ENCODE assay signal across 1 cellular context in genomic region chr19:1566392-1567115, GRCh38.
TF ChIP-seq lines count a peak whose summit lies in the region.

No MANE protein-coding gene starts in this region.

TF ChIP-seq in IMR-90, 13 proteins besides CTCF, POLR2A, EP300 and RAD21:
- TF ChIP-seq CHD1 (IDR thresholded peaks at IDR 0.05; ENCODE audit: low read depth, low read length) (no peak), SMC3 (IDR thresholded peaks at IDR 0.05; ENCODE audit: low read depth, low read length) (no peak), CEBPB (IDR thresholded peaks at IDR 0.05; ENCODE audit: low read depth, low read length) (no peak), ELK1 (IDR thresholded peaks at IDR 0.05; ENCODE audit: borderline replicate concordance, low read depth, low read length) (no peak), FOS (IDR thresholded peaks at IDR 0.05; ENCODE audit: low read depth, low read length) (no peak), RCOR1 (IDR thresholded peaks at IDR 0.05; ENCODE audit: insufficient replicate concordance, low read length) (no peak)
